17 cellular contexts compared by ENCODE assay signal in the genomic region with DNA sequence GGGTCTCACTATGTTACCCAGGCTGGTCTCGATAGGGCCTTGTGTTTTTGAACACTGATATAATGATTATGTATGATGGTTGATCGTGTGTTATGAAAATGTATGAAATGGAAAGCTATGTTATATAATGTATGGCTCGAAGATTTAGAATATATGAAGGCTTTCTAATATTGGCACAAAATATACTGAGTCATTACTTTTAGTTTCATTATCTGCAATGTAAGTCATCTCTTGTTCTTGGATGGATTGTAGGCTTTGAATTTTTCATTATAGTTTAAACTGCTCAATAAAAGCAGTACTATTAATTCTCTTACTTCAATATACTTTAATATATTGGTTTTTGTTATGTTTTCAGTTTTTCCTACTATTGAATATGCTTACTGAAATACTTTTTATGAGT. TPM values are rescaled to one million over a fixed set of nuclear protein-coding genes. Genes with fewer than 3 reads are reported as not detected.
"Had no signal": no experiment of that assay in that cellular context is flagged by ENCODE, and none has a peak within 500 bp of the region (broad histone marks: within the 10 kb centered on the region; RNA-seq: fewer than 3 reads in every experiment).

No MANE protein-coding gene starts in this region.

- H3K27ac ChIP-seq: gastrocnemius medialis, heart left ventricle, pancreas, upper lobe of right lung had no signal

- H3K36me3 ChIP-seq: gastrocnemius medialis, heart left ventricle, pancreas, upper lobe of right lung had no signal

- ATAC-seq: activated CD4-positive, alpha-beta T cell treated with anti-CD3 and anti-CD28 coated beads for 36 hours; gastrocnemius medialis; heart left ventricle; mucosa of descending colon; naive thymus-derived CD8-positive, alpha-beta T cell; pancreas; sciatic nerve; stimulated activated naive B cell treated with anti-CD40 and anti-IgM and Interleukin-4, amounts not matched to agents 10 μg/mL and 1 μg/mL and 100 μg/mL, for 72 hours; upper lobe of right lung had no signal

- DNase-seq: activated CD4-positive, alpha-beta memory T cell treated with anti-CD3 and anti-CD28 coated beads for 36 hours; activated CD4-positive, alpha-beta T cell treated with anti-CD3 and anti-CD28 coated beads for 36 hours; activated T-cell treated with anti-CD3 and anti-CD28 coated beads for 4 hours; erythroblast; gastrocnemius medialis; heart left ventricle; mucosa of descending colon; naive thymus-derived CD8-positive, alpha-beta T cell; pancreas; stimulated activated naive B cell treated with anti-CD40 and anti-IgM and Interleukin-4, amounts not matched to agents 10 μg/mL and 1 μg/mL and 100 μg/mL, for 72 hours; upper lobe of right lung had no signal

- FAIRE-seq: endometrium, pancreas, TTC549 had no signal

- H3K4me3 ChIP-seq: gastrocnemius medialis, heart left ventricle, mucosa of descending colon, pancreas, upper lobe of right lung had no signal

- H3K9me3 ChIP-seq: gastrocnemius medialis, heart left ventricle, mucosa of descending colon, pancreas, upper lobe of right lung had no signal

- H3K4me1 ChIP-seq: gastrocnemius medialis, heart left ventricle, pancreas, upper lobe of right lung had no signal

- H3K27me3 ChIP-seq: gastrocnemius medialis, pancreas had no signal

RNA-seq across cellular contexts. Expression of a gene that starts 10.1 kb away (rescaled TPM):
- total RNA-seq: activated CD4-positive, alpha-beta memory T cell treated with anti-CD3 and anti-CD28 coated beads for 36 hours; activated CD4-positive, alpha-beta T cell treated with anti-CD3 and anti-CD28 coated beads for 36 hours; dermis microvascular lymphatic vessel endothelial cell; liver; naive thymus-derived CD8-positive, alpha-beta T cell; T-helper 2 cell treated with Interferon-gamma antibody and Interleukin-4, amounts not matched to agents 100 ng/mL and 5 ng/mL, for 36 hours had no signal
- polyA plus RNA-seq: naive thymus-derived CD8-positive, alpha-beta T cell had no signal
